ENCODE assay signal across 9 cellular contexts in the genomic region with DNA sequence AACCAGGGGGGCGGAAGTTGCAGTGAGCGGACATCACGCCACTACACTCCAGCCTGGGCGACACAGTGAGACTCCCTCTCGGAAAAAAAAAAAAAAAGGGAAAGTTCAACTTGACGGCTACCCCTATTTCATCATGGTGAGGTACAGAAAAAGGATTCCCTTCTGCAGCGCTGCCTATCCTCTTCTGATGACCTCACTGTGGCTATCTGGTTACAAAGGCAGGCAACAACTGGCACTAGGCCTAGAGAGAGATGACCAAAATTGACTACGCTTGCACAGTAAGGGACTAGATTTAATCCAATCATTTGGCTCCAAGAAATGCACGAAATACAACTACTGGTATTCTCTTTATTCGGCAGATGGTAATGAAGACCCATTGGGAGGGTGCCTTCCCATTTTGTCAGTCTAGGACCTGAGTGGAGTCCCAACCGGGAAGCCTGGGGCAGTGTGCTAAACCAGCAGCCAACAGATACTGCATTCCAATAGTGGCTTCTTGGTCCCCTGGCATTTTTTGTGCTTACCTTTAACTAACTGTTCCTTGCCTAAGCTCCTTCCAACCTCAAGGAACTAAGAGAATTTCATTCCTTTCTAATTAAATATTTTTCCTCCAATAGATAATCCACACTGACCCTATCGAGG. TPM values are rescaled to one million over a fixed set of nuclear protein-coding genes. Genes with fewer than 3 reads are reported as not detected.
DNase-seq lines count a peak whose midpoint lies in the region; ATAC-seq, FAIRE-seq and TF ChIP-seq lines count a peak whose summit lies in the region.
"Had no signal": no experiment of that assay in that cellular context is flagged by ENCODE, and none has a peak within 500 bp of the region (broad histone marks: within the 10 kb centered on the region; RNA-seq: fewer than 3 reads in every experiment).

No MANE protein-coding gene starts in this region.

- peak overlapping the region; percentile 91 to 100 (median 98) for H3K27ac ChIP-seq in esophagus squamous epithelium
- peak overlapping the region; percentile 92 to 99 (median 96) for H3K27ac ChIP-seq in pancreas

- no peaks in the 10 kb centered on the region for H3K27me3 ChIP-seq in esophagus squamous epithelium
- H3K27me3 ChIP-seq in pancreas, result no peaks in the 10 kb centered on the region

- H3K36me3 ChIP-seq in esophagus squamous epithelium (peaks cover 0 to 12% (median 4%) of the 10 kb centered on the region in 3 donors), pancreas (no peaks in the 10 kb centered on the region)

- no peak for TF ChIP-seq CTCF in esophagus squamous epithelium (IDR thresholded peaks at IDR 0.05)
- TF ChIP-seq CTCF in pancreas (IDR thresholded peaks at IDR 0.05), result no peak

- intact Hi-C loops in esophagus squamous epithelium (cut with DNase I) (no loop called here), pancreas (cut with DNase I) (no loop called here)

- H3K4me3 ChIP-seq in esophagus squamous epithelium (peak overlapping the region; percentile 57 to 87 (median 74)), pancreas (peak overlapping the region; percentile 58 to 84 (median 74))

- no peak for FAIRE-seq in pancreas (lab: Jason Lieb, UNC)
- FAIRE-seq: A204.1 had no signal

- 61 to 63% methylated on average over 8 to 11 of the region's 12 CpGs for WGBS in esophagus squamous epithelium, 2 donors
- WGBS in pancreas, 2 donors, result 73 to 75% methylated on average over 12 of the region's 12 CpGs

- H3K9me3 ChIP-seq in esophagus squamous epithelium (no peaks in the 10 kb centered on the region), pancreas (no peaks in the 10 kb centered on the region)

- ATAC-seq in pancreas (peak in 3 of 4 donors; percentile 17 to 68 (median 33)), HG02610 (IDR thresholded peaks at IDR 0.05; ENCODE audit: unreplicated experiment) (no peak), GM21786 (IDR thresholded peaks at IDR 0.05; ENCODE audit: unreplicated experiment) (no peak), HG02852 (IDR thresholded peaks at IDR 0.05; ENCODE audit: unreplicated experiment) (no peak)

- peaks cover 13 to 76% (median 42%) of the 10 kb centered on the region in 3 donors for H3K4me1 ChIP-seq in esophagus squamous epithelium
- H3K4me1 ChIP-seq in pancreas, result peaks cover 0 to 9% (median 8%) of the 10 kb centered on the region in 3 donors

- TF ChIP-seq POLR2A in esophagus squamous epithelium (IDR thresholded peaks at IDR 0.05), result no peak

- DNase-seq in DMS153 (lab: John Stamatoyannopoulos, UW) (peak; percentile 28), DMS153 treated with DMSO at 0.1 percent for 48 hours (lab: John Stamatoyannopoulos, UW; ENCODE audit: unreplicated experiment) (no peak), SHP77 treated with DMSO at 0.1 percent for 48 hours (lab: John Stamatoyannopoulos, UW) (peak; percentile 78), esophagus squamous epithelium (lab: John Stamatoyannopoulos, UW) (no peak), pancreas (no peak)

RNA-seq across cellular contexts. Expression of gene ITPKB, which starts 36.6 kb away (rescaled TPM):
- total RNA-seq in esophagus squamous epithelium (10 to 100 TPM; 10.7 to 22.3 (median 15.9) TPM), pancreas (10 to 100 TPM in 1 of 6 donors, 1 to 10 TPM in 5; 5.0 to 13.9 (median 5.9) TPM)
- 1 to 10 TPM; 3.8 to 4.6 TPM for polyA plus RNA-seq in pancreas

Comparison
In these comparisons a context has a peak if more than half of its experiments do, and no peak if none do; other contexts are left out.
1. DNase-seq: peak in DMS153 (single experiment) and SHP77 treated with DMSO at 0.1 percent for 48 hours (single experiment); none in DMS153 treated with DMSO at 0.1 percent for 48 hours (single experiment), esophagus squamous epithelium (single experiment) and pancreas (0 of 6).
2. ATAC-seq: peak in pancreas (3 of 4); none in HG02610 (single experiment), GM21786 (single experiment) and HG02852 (single experiment).